15 cellular contexts compared by ENCODE assay signal in genomic region chr3:171585029-171585428, GRCh38.
A peak's percentile ranks its signal among the peaks of the same experiment; 100 is the strongest.
DNase-seq lines count a peak whose midpoint lies in the region; TF ChIP-seq lines count a peak whose summit lies in the region.
"Had no signal": no experiment of that assay in that cellular context is flagged by ENCODE, and none has a peak within 500 bp of the region (broad histone marks: within the 10 kb centered on the region; RNA-seq: fewer than 3 reads in every experiment).

No MANE protein-coding gene starts in this region.

- POLR2A ChIA-PET in RWPE1 (lab: Yijun Ruan, JAX; ENCODE audit: low non-redundant PET), result no interaction called here

- H2BK120ac ChIP-seq in trophoblast cell (ENCODE audit: insufficient read depth, low read length, poor library complexity), result no peak overlapping the region

- CTCF ChIA-PET in RWPE1 (lab: Yijun Ruan, JAX), result interaction anchor here (0.6 to 1.3 kb wide), 4 partner anchors 249 to 567 kb away, joined by 3 read pairs; no protein-coding TSS in a partner anchor

- H3K79me2 ChIP-seq in trophoblast cell (ENCODE audit: control insufficient read depth, insufficient read depth, low read length, poor library complexity), result no peaks in the 10 kb centered on the region

- TF ChIP-seq CTCF in RWPE1 (conservative IDR thresholded peaks at IDR 0.05; ENCODE audit: low read depth), result no peak
- no peak for TF ChIP-seq CTCF in epithelial cell of esophagus (IDR thresholded peaks at IDR 0.05; ENCODE audit: insufficient read depth, low read depth, low read length, missing control alignments)
- TF ChIP-seq CTCF in colonic mucosa (IDR thresholded peaks at IDR 0.05), result no peak

- no peak overlapping the region for H3K18ac ChIP-seq in trophoblast cell (ENCODE audit: low read length)

- H3K4me3 ChIP-seq in epithelial cell of esophagus (ENCODE audit: low read length) (no peak overlapping the region), trophoblast cell (ENCODE audit: low read depth, low read length) (no peak overlapping the region), colonic mucosa (no peak overlapping the region)
- no peak overlapping the region for H3K4me3 ChIP-seq in effector memory CD4-positive, alpha-beta T cell (ENCODE audit: insufficient read depth, low read depth, low read length, poor library complexity, severe bottlenecking)

- H4K12ac ChIP-seq in trophoblast cell (ENCODE audit: low read depth, low read length), result no peak overlapping the region

- no peak overlapping the region for H4K8ac ChIP-seq in trophoblast cell (ENCODE audit: low read depth, low read length)

- intact Hi-C loops in colonic mucosa (cut with DNase I), result no loop called here

- no peak overlapping the region for H4K91ac ChIP-seq in trophoblast cell (ENCODE audit: low read depth, low read length)

- peak; percentile 47 for DNase-seq in HT-29 (ENCODE audit: low spot score)
- DNase-seq in RWPE1 (ENCODE audit: low spot score), result peak; percentile 21
- peak; percentile 69 for DNase-seq in epithelial cell of esophagus (ENCODE audit: low read depth)
- peak; percentile 83 to 93 for DNase-seq in trophoblast cell
- no peak for DNase-seq in germinal center (ENCODE audit: low spot score)
- DNase-seq in effector memory CD4-positive, alpha-beta T cell, result no peak
- no peak for DNase-seq in colonic mucosa
- DNase-seq: COR-L47, H7, MV-4-11, NCI-H1417, NCI-H187 treated with DMSO at 0.1 percent for 48 hours, NCI-H510A, SHP77 treated with DMSO at 0.1 percent for 48 hours had no signal

- WGBS in trophoblast cell (ENCODE audit: extremely low coverage, insufficient coverage, insufficient read length), result no CpG with 5 or more reads among the region's 3 CpGs

- H2AK5ac ChIP-seq in trophoblast cell (ENCODE audit: low read length), result no peak overlapping the region

- no peak overlapping the region for H2AFZ ChIP-seq in trophoblast cell (ENCODE audit: insufficient read depth, low read length, poor library complexity)

- H3K9me3 ChIP-seq in trophoblast cell (ENCODE audit: insufficient read depth, low read depth, low read length), result no peaks in the 10 kb centered on the region
- H3K9me3 ChIP-seq in effector memory CD4-positive, alpha-beta T cell (ENCODE audit: control insufficient read depth, low read length), result no peaks in the 10 kb centered on the region
- H3K9me3 ChIP-seq in colonic mucosa, result no peaks in the 10 kb centered on the region

- H3K14ac ChIP-seq in trophoblast cell (ENCODE audit: low read length), result no peak overlapping the region

- H3K4ac ChIP-seq in trophoblast cell (ENCODE audit: low read depth, low read length), result no peak overlapping the region

- no peak overlapping the region for H3K9ac ChIP-seq in trophoblast cell (ENCODE audit: low read length)
- no peak overlapping the region for H3K9ac ChIP-seq in colonic mucosa (ENCODE audit: low read depth in 2 of 2, low read length in 2 of 2)

- no peak overlapping the region for H2BK5ac ChIP-seq in trophoblast cell (ENCODE audit: low read depth, low read length, poor library complexity)

- H3K27ac ChIP-seq in RWPE1 (no peak overlapping the region), trophoblast cell (ENCODE audit: low read depth, low read length) (no peak overlapping the region), colonic mucosa (no peak overlapping the region)
- H3K27ac ChIP-seq in effector memory CD4-positive, alpha-beta T cell (ENCODE audit: insufficient read depth, low read length, poor library complexity, severe bottlenecking), result no peak overlapping the region
- H3K27ac ChIP-seq: C4-2B had no signal

- H3K36me3 ChIP-seq in trophoblast cell (ENCODE audit: control insufficient read depth in 1 of 2, insufficient read depth in 2 of 2, low read length in 2 of 2) (no peaks in the 10 kb centered on the region), colonic mucosa (no peaks in the 10 kb centered on the region)
- H3K36me3 ChIP-seq in effector memory CD4-positive, alpha-beta T cell (ENCODE audit: control insufficient read depth, insufficient read depth, low read length), result no peaks in the 10 kb centered on the region

- peaks cover 5 to 8% of the 10 kb centered on the region in 2 experiments for H3K4me1 ChIP-seq in trophoblast cell (ENCODE audit: control insufficient read depth in 1 of 2, insufficient read depth in 2 of 2, low read length in 2 of 2)
- no peaks in the 10 kb centered on the region for H3K4me1 ChIP-seq in effector memory CD4-positive, alpha-beta T cell (ENCODE audit: control insufficient read depth, insufficient read depth, low read length, poor library complexity, severe bottlenecking)
- no peaks in the 10 kb centered on the region for H3K4me1 ChIP-seq in colonic mucosa

- H3K23ac ChIP-seq in trophoblast cell (ENCODE audit: low read length), result no peak overlapping the region

- H3K79me1 ChIP-seq in trophoblast cell (ENCODE audit: low read length), result no peaks in the 10 kb centered on the region

- H2BK12ac ChIP-seq in trophoblast cell (ENCODE audit: low read length), result no peak overlapping the region

- no peak overlapping the region for H3K4me2 ChIP-seq in trophoblast cell (ENCODE audit: low read length)

- H3K27me3 ChIP-seq in trophoblast cell (ENCODE audit: insufficient read depth, low read length) (no peaks in the 10 kb centered on the region), colonic mucosa (no peaks in the 10 kb centered on the region)
- no peaks in the 10 kb centered on the region for H3K27me3 ChIP-seq in effector memory CD4-positive, alpha-beta T cell (replicated peaks; ENCODE audit: control insufficient read depth, insufficient read depth, low read length, poor library complexity, severe bottlenecking)

Comparison
In these comparisons a context has a peak if more than half of its experiments do, and no peak if none do; other contexts are left out.
1. DNase-seq: peak in HT-29 (single experiment), RWPE1 (single experiment), epithelial cell of esophagus (single experiment) and trophoblast cell (2 of 2); none in germinal center (single experiment), effector memory CD4-positive, alpha-beta T cell (0 of 3) and colonic mucosa (single experiment).